ENCODE assay signal across 1 cellular context in genomic region chr20:35801865-35802264, GRCh38.
TF ChIP-seq lines count a peak whose summit lies in the region.

No MANE protein-coding gene starts in this region.

TF ChIP-seq in WTC11, 78 proteins besides CTCF, POLR2A, EP300 and RAD21 (continued from another document):
- TF ChIP-seq, protein P1, sequence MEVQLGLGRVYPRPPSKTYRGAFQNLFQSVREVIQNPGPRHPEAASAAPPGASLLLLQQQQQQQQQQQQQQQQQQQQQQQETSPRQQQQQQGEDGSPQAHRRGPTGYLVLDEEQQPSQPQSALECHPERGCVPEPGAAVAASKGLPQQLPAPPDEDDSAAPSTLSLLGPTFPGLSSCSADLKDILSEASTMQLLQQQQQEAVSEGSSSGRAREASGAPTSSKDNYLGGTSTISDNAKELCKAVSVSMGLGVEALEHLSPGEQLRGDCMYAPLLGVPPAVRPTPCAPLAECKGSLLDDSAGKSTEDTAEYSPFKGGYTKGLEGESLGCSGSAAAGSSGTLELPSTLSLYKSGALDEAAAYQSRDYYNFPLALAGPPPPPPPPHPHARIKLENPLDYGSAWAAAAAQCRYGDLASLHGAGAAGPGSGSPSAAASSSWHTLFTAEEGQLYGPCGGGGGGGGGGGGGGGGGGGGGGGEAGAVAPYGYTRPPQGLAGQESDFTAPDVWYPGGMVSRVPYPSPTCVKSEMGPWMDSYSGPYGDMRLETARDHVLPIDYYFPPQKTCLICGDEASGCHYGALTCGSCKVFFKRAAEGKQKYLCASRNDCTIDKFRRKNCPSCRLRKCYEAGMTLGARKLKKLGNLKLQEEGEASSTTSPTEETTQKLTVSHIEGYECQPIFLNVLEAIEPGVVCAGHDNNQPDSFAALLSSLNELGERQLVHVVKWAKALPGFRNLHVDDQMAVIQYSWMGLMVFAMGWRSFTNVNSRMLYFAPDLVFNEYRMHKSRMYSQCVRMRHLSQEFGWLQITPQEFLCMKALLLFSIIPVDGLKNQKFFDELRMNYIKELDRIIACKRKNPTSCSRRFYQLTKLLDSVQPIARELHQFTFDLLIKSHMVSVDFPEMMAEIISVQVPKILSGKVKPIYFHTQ (CRISPR knock-in tag; IDR thresholded peaks at IDR 0.05): no peak
- TF ChIP-seq, protein P2, sequence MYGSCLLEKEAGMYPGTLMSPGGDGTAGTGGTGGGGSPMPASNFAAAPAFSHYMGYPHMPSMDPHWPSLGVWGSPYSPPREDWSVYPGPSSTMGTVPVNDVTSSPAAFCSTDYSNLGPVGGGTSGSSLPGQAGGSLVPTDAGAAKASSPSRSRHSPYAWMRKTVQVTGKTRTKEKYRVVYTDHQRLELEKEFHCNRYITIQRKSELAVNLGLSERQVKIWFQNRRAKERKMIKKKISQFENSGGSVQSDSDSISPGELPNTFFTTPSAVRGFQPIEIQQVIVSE (CRISPR knock-in tag; IDR thresholded peaks at IDR 0.05; ENCODE audit: borderline replicate concordance): no peak
- TF ChIP-seq PRRX2 (CRISPR knock-in tag; IDR thresholded peaks at IDR 0.05): no peak
- TF ChIP-seq CREM (CRISPR knock-in tag; IDR thresholded peaks at IDR 0.05): no peak
- no peak for TF ChIP-seq ZBTB43 (CRISPR knock-in tag; IDR thresholded peaks at IDR 0.05)
- TF ChIP-seq AFF4 (CRISPR knock-in tag; IDR thresholded peaks at IDR 0.05; ENCODE audit: borderline replicate concordance): no peak
- TF ChIP-seq OVOL2 (CRISPR knock-in tag; IDR thresholded peaks at IDR 0.05; ENCODE audit: borderline replicate concordance): no peak
